Comparison of ENCODE assay signal across 19 cellular contexts in the genomic region with DNA sequence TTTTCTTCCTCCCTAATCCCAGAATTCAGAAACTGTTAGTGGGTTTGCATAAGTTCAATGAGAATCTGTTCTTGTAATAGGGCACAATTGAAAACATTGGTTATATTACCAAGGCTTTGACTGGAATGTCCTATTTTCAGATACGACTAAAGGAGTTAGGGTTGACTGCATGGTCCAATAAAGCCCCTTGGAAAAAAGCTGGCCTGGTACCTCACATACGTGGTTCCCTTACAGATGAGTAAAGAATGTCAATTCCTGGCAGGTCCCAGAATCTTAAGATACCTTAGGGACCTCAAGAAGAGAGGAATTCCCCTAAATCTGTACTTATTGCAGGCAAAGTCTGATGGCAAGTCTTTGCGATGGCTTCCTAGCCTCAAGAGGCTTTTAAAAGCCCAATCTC. TPM values are rescaled to one million over a fixed set of nuclear protein-coding genes. Genes with fewer than 3 reads are reported as not detected.
DNase-seq lines count a peak whose midpoint lies in the region; ATAC-seq, FAIRE-seq and TF ChIP-seq lines count a peak whose summit lies in the region.
"Had no signal": no experiment of that assay in that cellular context is flagged by ENCODE, and none has a peak within 500 bp of the region (broad histone marks: within the 10 kb centered on the region; RNA-seq: fewer than 3 reads in every experiment).

No MANE protein-coding gene starts in this region.

- no peak overlapping the region for H2BK5ac ChIP-seq in H1 (ENCODE audit: low read depth, low read length)

- POLR2A ChIA-PET in HCT116 (lab: Charles Lee): interaction anchor here (0.8 kb wide), 1 partner anchor 28 kb away, joined by 3 read pairs; no protein-coding TSS in a partner anchor
- POLR2A ChIA-PET in H1 (lab: Charles Lee; ENCODE audit: partially characterized antibody): interaction anchor here (0.6 to 1.3 kb wide), 5 partner anchors 11 to 422 kb away, joined by 3 to 6 read pairs (median 4); no protein-coding TSS in a partner anchor

- H3K79me1 ChIP-seq in H1 (ENCODE audit: low read depth, low read length): peaks cover 7% of the 10 kb centered on the region; the same call in 1 of the 2 replicates

- H3K36me3 Mint-ChIP-seq in Calu3 (ENCODE audit: insufficient read depth, unreplicated experiment) (peaks cover 90% of the 10 kb centered on the region), osteocyte (ENCODE audit: unreplicated experiment) (peaks cover 11% of the 10 kb centered on the region)

- H3K4me3 ChIP-seq in HCT116 (replicated peaks in 1 of 2; ENCODE audit: low read depth in 1 of 2, low read length in 2 of 2): no peak overlapping the region
- no peak overlapping the region for H3K4me3 ChIP-seq in H1 (ENCODE audit: extremely low read depth in 1 of 4, insufficient read depth in 2 of 4, low read depth in 3 of 4, low read length in 4 of 4)

- peaks cover 6 to 24% of the 10 kb centered on the region in 2 experiments for H3K36me3 ChIP-seq in HCT116 (ENCODE audit: control insufficient read depth in 1 of 2, insufficient read depth in 2 of 2, low read length in 2 of 2)
- H3K36me3 ChIP-seq in H1 (ENCODE audit: control insufficient read depth in 2 of 4, insufficient read depth in 4 of 4, low read length in 3 of 4): peaks cover 0 to 14% (median 0%) of the 10 kb centered on the region in 4 experiments; a peak in 2 of 8 replicates

- no peak overlapping the region for H2AK5ac ChIP-seq in H1 (ENCODE audit: low read depth, low read length)

- TF ChIP-seq CTCF in Calu3 (IDR thresholded peaks at IDR 0.05; ENCODE audit: unreplicated experiment): no peak
- no peak for TF ChIP-seq CTCF in HCT116 (IDR thresholded peaks at IDR 0.05 in 2 of 3, conservative IDR thresholded peaks at IDR 0.05 in 1 of 3; ENCODE audit: borderline replicate concordance in 1 of 3, insufficient read depth in 1 of 3, low read depth in 2 of 3, low read length in 2 of 3)
- no peak for TF ChIP-seq CTCF in H1 (IDR thresholded peaks at IDR 0.05; ENCODE audit: control extremely low read depth in 1 of 3, insufficient read depth in 1 of 3, low read depth in 1 of 3, low read length in 3 of 3)
- TF ChIP-seq CTCF in osteocyte (IDR thresholded peaks at IDR 0.05): no peak

- no peak overlapping the region for H3K4ac ChIP-seq in H1 (replicated peaks; ENCODE audit: insufficient read length, low read depth, low read length)

- H2BK20ac ChIP-seq in H1 (ENCODE audit: low read length): no peak overlapping the region

- no peak overlapping the region for H4K91ac ChIP-seq in H1 (replicated peaks; ENCODE audit: insufficient read length, low read length)

- H2BK12ac ChIP-seq in H1 (ENCODE audit: low read depth, low read length): no peak overlapping the region

- BruUV-seq in Calu3 (replicated peaks; lab: Mats Ljungman, UMichigan) (no TSS peak), HCT116 (replicated peaks; lab: Mats Ljungman, UMichigan) (no TSS peak)

- H3K4me3 Mint-ChIP-seq in Calu3 (ENCODE audit: low read depth, unreplicated experiment) (no peak overlapping the region), osteocyte (ENCODE audit: unreplicated experiment) (no peak overlapping the region)

- H3K27ac Mint-ChIP-seq in Calu3 (ENCODE audit: unreplicated experiment) (peak overlapping the region; percentile 7), osteocyte (ENCODE audit: unreplicated experiment) (peak overlapping the region; percentile 38)

- intact Hi-C loops in Calu3 (cut with micrococcal nuclease; ENCODE audit: unreplicated experiment) (no loop called here), HCT116 (cut with micrococcal nuclease) (no loop called here)

- H3K18ac ChIP-seq in H1 (ENCODE audit: extremely low read depth, low read length): no peak overlapping the region

- H3K4me2 ChIP-seq in HCT116 (ENCODE audit: low read length): no peak overlapping the region
- no peak overlapping the region for H3K4me2 ChIP-seq in H1 (ENCODE audit: insufficient read depth in 1 of 2, low read depth in 2 of 2, low read length in 2 of 2)

- ATAC-seq in HCT116: no peak
- no peak for ATAC-seq in HG02981 (IDR thresholded peaks at IDR 0.05; ENCODE audit: unreplicated experiment)
- no peak for ATAC-seq in stimulated activated naive CD8-positive, alpha-beta T cell treated with anti-CD3 and anti-CD28 coated beads, Interleukin-15, Interleukin-2, amounts not matched to agents 100 U/mL and 50 U/mL, for 24 hours
- no peak for ATAC-seq in GM21515 (IDR thresholded peaks at IDR 0.05; ENCODE audit: unreplicated experiment)

- no peak overlapping the region for H3K23ac ChIP-seq in H1 (ENCODE audit: insufficient read length)

- CTCF ChIA-PET in Calu3 (lab: Charles Lee): interaction anchor here (0.7 kb wide), 1 partner anchor 56 kb away, joined by 3 read pairs; no protein-coding TSS in a partner anchor
- CTCF ChIA-PET in HCT116 (lab: Charles Lee): no interaction called here
- CTCF ChIA-PET in H1 (lab: Charles Lee; ENCODE audit: partially characterized antibody): interaction anchor here (1.2 kb wide), 1 partner anchor 9 kb away, joined by 3 read pairs; no protein-coding TSS in a partner anchor

- RAD21 ChIA-PET in HCT116 (lab: Charles Lee; ENCODE audit: low non-redundant PET in 1 of 2, low total read pairs in 2 of 2, uncharacterized antibody in 2 of 2, unreplicated experiment in 2 of 2): no interaction called here

- H3K9ac ChIP-seq in HCT116 (ENCODE audit: low read length): no peak overlapping the region
- no peak overlapping the region for H3K9ac ChIP-seq in H1 (replicated peaks in 1 of 4; ENCODE audit: extremely low read depth in 1 of 4, low read depth in 3 of 4, low read length in 3 of 4)

- H2BK120ac ChIP-seq in H1 (replicated peaks; ENCODE audit: low read depth, low read length): no peak overlapping the region

- H3K27me3 ChIP-seq in HCT116 (ENCODE audit: insufficient read depth, low read length) (no peaks in the 10 kb centered on the region), H1 (replicated peaks in 1 of 4; ENCODE audit: control insufficient read depth in 3 of 4, extremely low read depth in 1 of 4, insufficient read depth in 3 of 4, low read length in 3 of 4) (no peaks in the 10 kb centered on the region)
- H3K27me3 ChIP-seq: BE2C had no signal

- H3K27ac ChIP-seq in HCT116 (ENCODE audit: low read depth, low read length) (no peak overlapping the region), H1 (ENCODE audit: low read depth, low read length) (no peak overlapping the region)

- H2AFZ ChIP-seq in HCT116 (ENCODE audit: low read depth, low read length, poor library complexity, severe bottlenecking) (no peak overlapping the region), H1 (ENCODE audit: low read length) (no peak overlapping the region)

- DNase-seq in Calu3 (no peak), HCT116 (ENCODE audit: low read depth, low spot score) (no peak), H1 (ENCODE audit: low read depth in 1 of 2, low spot score in 2 of 2) (no peak), osteocyte (ENCODE audit: extremely low spot score, unreplicated experiment) (no peak)
- DNase-seq in stimulated activated naive CD8-positive, alpha-beta T cell treated with anti-CD3 and anti-CD28 coated beads, Interleukin-15, Interleukin-2, amounts not matched to agents 100 U/mL and 50 U/mL, for 24 hours: no peak
- DNase-seq: DND-41, KG1, NCI-H1436, NCI-H2029, NCI-H510A, NCI-H82, Right ventricle myocardium superior had no signal

- H3K9me3 Mint-ChIP-seq in Calu3 (ENCODE audit: low read depth, unreplicated experiment) (no peaks in the 10 kb centered on the region), osteocyte (ENCODE audit: unreplicated experiment) (no peaks in the 10 kb centered on the region)

- WGBS in H1 (ENCODE audit: extremely low coverage in 1 of 2, insufficient coverage in 1 of 2, insufficient read length in 1 of 2, insufficient replicate concordance in 2 of 2, low coverage in 1 of 2, low lambda C conversion rate in 2 of 2, missing lambda C conversion rate in 1 of 2), 2 experiments: 91% methylated on average over 3 of the region's 3 CpGs; no CpG with 5 or more reads in 1 of the 2 experiments

- H3K79me2 ChIP-seq in HCT116 (ENCODE audit: insufficient read depth, low read length): peaks cover 21% of the 10 kb centered on the region
- peaks cover 0 to 4% of the 10 kb centered on the region in 2 experiments; a peak in 1 of 4 replicates for H3K79me2 ChIP-seq in H1 (ENCODE audit: control insufficient read depth in 1 of 2, insufficient read depth in 2 of 2, low read length in 2 of 2)

- H3K9me3 ChIP-seq in HCT116 (ENCODE audit: control insufficient read depth in 1 of 2, insufficient read depth in 1 of 2, low read depth in 1 of 2, low read length in 2 of 2) (peaks cover 5 to 7% of the 10 kb centered on the region in 2 experiments; a peak in 2 of 4 replicates), H1 (ENCODE audit: insufficient read depth in 2 of 2, low read depth in 1 of 2, low read length in 1 of 2) (no peaks in the 10 kb centered on the region)

- no peak for TF ChIP-seq RAD21 in HCT116 (IDR thresholded peaks at IDR 0.05; ENCODE audit: low read depth)
- TF ChIP-seq RAD21 in H1 (IDR thresholded peaks at IDR 0.05 in 1 of 2, conservative IDR thresholded peaks at IDR 0.05 in 1 of 2; ENCODE audit: low read depth in 2 of 2, low read length in 2 of 2): no peak

- H4K5ac ChIP-seq in H1 (ENCODE audit: insufficient read length, low read depth, low read length): no peak overlapping the region

- H4K20me1 ChIP-seq in HCT116 (ENCODE audit: insufficient read depth): no peaks in the 10 kb centered on the region
- peaks cover 3 to 14% of the 10 kb centered on the region in 2 experiments for H4K20me1 ChIP-seq in H1 (replicated peaks in 1 of 2; ENCODE audit: control insufficient read depth in 1 of 2, insufficient read depth in 2 of 2, low read length in 2 of 2)

- no peak for FAIRE-seq in H1 (lab: Jason Lieb, UNC)
- FAIRE-seq: G401.6, GM12891, H54 had no signal

- no peak overlapping the region for H3K14ac ChIP-seq in H1 (ENCODE audit: insufficient read length)

- H4K8ac ChIP-seq in H1 (ENCODE audit: extremely low read depth, insufficient read depth, low read length): no peak overlapping the region

- no peaks in the 10 kb centered on the region for H3K9me2 ChIP-seq in HCT116 (ENCODE audit: insufficient read depth)

- H3K27me3 Mint-ChIP-seq in Calu3 (ENCODE audit: unreplicated experiment): no peaks in the 10 kb centered on the region
- H3K27me3 Mint-ChIP-seq in osteocyte (ENCODE audit: unreplicated experiment): no peaks in the 10 kb centered on the region

- peaks cover 7% of the 10 kb centered on the region; the same call in 1 of the 2 replicates for H3K23me2 ChIP-seq in H1 (ENCODE audit: low read depth, low read length)

- peaks cover 8 to 33% of the 10 kb centered on the region in 2 experiments; a peak in 3 of 4 replicates for H3K4me1 ChIP-seq in HCT116 (ENCODE audit: control insufficient read depth in 1 of 2, insufficient read depth in 2 of 2, low read length in 2 of 2)
- peaks cover 0 to 10% (median 3%) of the 10 kb centered on the region in 4 experiments; a peak in 3 of 7 replicates for H3K4me1 ChIP-seq in H1 (replicated peaks in 1 of 4; ENCODE audit: control insufficient read depth in 3 of 4, insufficient read depth in 4 of 4, low read length in 3 of 4)
- H3K4me1 ChIP-seq: BE2C had no signal

- H3K56ac ChIP-seq in H1 (replicated peaks; ENCODE audit: insufficient read length, low read depth, low read length): no peak overlapping the region

- TF ChIP-seq EP300 in H1 (IDR thresholded peaks at IDR 0.05; ENCODE audit: borderline replicate concordance in 1 of 2, low read depth in 2 of 2, low read length in 2 of 2): no peak

- TF ChIP-seq POLR2A in HCT116 (IDR thresholded peaks at IDR 0.05; ENCODE audit: borderline replicate concordance, extremely low read depth, insufficient read depth, insufficient read length): no peak
- no peak; a peak in 1 of 3 replicates for TF ChIP-seq POLR2A in H1 (IDR thresholded peaks at IDR 0.05; ENCODE audit: control extremely low read depth in 1 of 2, low read depth in 2 of 2, low read length in 2 of 2)

- H2BK15ac ChIP-seq in H1 (ENCODE audit: low read length): no peak overlapping the region

- H3K4me1 Mint-ChIP-seq in Calu3 (ENCODE audit: low read depth, unreplicated experiment) (peaks cover 18% of the 10 kb centered on the region), osteocyte (ENCODE audit: unreplicated experiment) (peaks cover 9% of the 10 kb centered on the region)

RNA-seq across cellular contexts. Expression of a gene that starts 4.6 kb away (rescaled TPM):
- 517 and 545 TPM in 2 replicates for total RNA-seq in Calu3 (2022)
- 346 TPM for total RNA-seq in HCT116 (2021; ENCODE audit: unreplicated experiment)
- 308 and 356 TPM in 2 replicates for polyA plus RNA-seq in HCT116 (2012)
- 125 and 138 TPM in 2 replicates for total RNA-seq in H1 (2021; fragmentation: NEBNext Ultra II Directional; extraction: Animal tissue kit (Norgen Biotek cat#: 25700))
- 30.5 and 49.9 TPM in 2 replicates for polyA plus RNA-seq in H1 (2011; rRNA removed)
- polyA plus RNA-seq in H1 (2011; cell fraction: cytosol; rRNA removed): 13.6 TPM
- polyA plus RNA-seq in H1 (2011; cell fraction: nucleus; rRNA removed): 40.2 TPM
- polyA plus RNA-seq in H1 (2012, experiment 1 of 2): 38.8 to 127 TPM (median 112 TPM) in 4 replicates
- 66.7 TPM for polyA plus RNA-seq in H1 (2012, experiment 2 of 2)
- 147 TPM for polyA plus RNA-seq in H1 (2013, experiment 1 of 2)
- 151 TPM for polyA plus RNA-seq in H1 (2013, experiment 2 of 2)
- 2.8 and 4.9 TPM in 2 replicates for polyA minus RNA-seq in H1 (2011; rRNA and poly(A)+ RNA removed)
- 109 TPM for polyA minus RNA-seq in H1 (2011; cell fraction: cytosol; rRNA and poly(A)+ RNA removed)
- 58.7 TPM for polyA minus RNA-seq in H1 (2011; cell fraction: nucleus; rRNA and poly(A)+ RNA removed)
- 220 and 239 TPM in 2 replicates for total RNA-seq in osteocyte

RNA-seq across cellular contexts. Expression of a gene that starts 12.0 kb away (rescaled TPM):
- total RNA-seq in Calu3 (2022) (15.9 and 22.5 TPM in 2 replicates), HCT116 (2021; ENCODE audit: unreplicated experiment) (6.7 TPM), osteocyte (0.13 TPM in 1 of 2 replicates, not detected in the other)
- polyA plus RNA-seq in HCT116 (2012): 7.2 and 8.0 TPM in 2 replicates
- total RNA-seq in H1 (2021; fragmentation: NEBNext Ultra II Directional; extraction: Animal tissue kit (Norgen Biotek cat#: 25700)): 0.17 and 0.19 TPM in 2 replicates
- 0.12 and 0.30 TPM in 2 replicates for polyA plus RNA-seq in H1 (2011; rRNA removed)
- polyA plus RNA-seq in H1 (2011; cell fraction: cytosol; rRNA removed): 0.27 TPM
- 0.67 TPM for polyA plus RNA-seq in H1 (2011; cell fraction: nucleus; rRNA removed)
- polyA plus RNA-seq in H1 (2012, experiment 1 of 2): 0.32 to 0.41 TPM (median 0.40 TPM) in 4 replicates
- polyA plus RNA-seq in H1 (2012, experiment 2 of 2): 0.25 TPM
- polyA plus RNA-seq in H1 (2013, experiment 1 of 2): 0.08 TPM
- polyA plus RNA-seq in H1 (2013, experiment 2 of 2): 0.07 TPM
- polyA minus RNA-seq in H1 (2011; rRNA and poly(A)+ RNA removed): 0.12 TPM in 1 of 2 replicates, not detected in the other
- 0.37 TPM for polyA minus RNA-seq in H1 (2011; cell fraction: cytosol; rRNA and poly(A)+ RNA removed)
- polyA minus RNA-seq in H1 (2011; cell fraction: nucleus; rRNA and poly(A)+ RNA removed): 0.20 TPM

RNA-seq across cellular contexts. Expression of a gene that starts 22.4 kb away (rescaled TPM):
- total RNA-seq in Calu3 (2022): not detected in 2 replicates
- 3.2 TPM for total RNA-seq in HCT116 (2021; ENCODE audit: unreplicated experiment)
- polyA plus RNA-seq in HCT116 (2012): 1.8 and 2.5 TPM in 2 replicates
- total RNA-seq in H1 (2021; fragmentation: NEBNext Ultra II Directional; extraction: Animal tissue kit (Norgen Biotek cat#: 25700)): 0.29 and 0.76 TPM in 2 replicates
- polyA plus RNA-seq in H1 (2011; rRNA removed): 0.39 and 0.66 TPM in 2 replicates
- 0.36 TPM for polyA plus RNA-seq in H1 (2011; cell fraction: cytosol; rRNA removed)
- 2.9 TPM for polyA plus RNA-seq in H1 (2011; cell fraction: nucleus; rRNA removed)
- polyA plus RNA-seq in H1 (2012, experiment 1 of 2): 0.23 to 0.46 TPM (median 0.39 TPM) in 4 replicates
- polyA plus RNA-seq in H1 (2012, experiment 2 of 2): 0.10 TPM
- polyA plus RNA-seq in H1 (2013, experiment 1 of 2): 0.28 TPM
- 0.15 TPM for polyA plus RNA-seq in H1 (2013, experiment 2 of 2)
- 0.10 TPM in 1 of 2 replicates, not detected in the other for polyA minus RNA-seq in H1 (2011; rRNA and poly(A)+ RNA removed)
- not detected for polyA minus RNA-seq in H1 (2011; cell fraction: cytosol; rRNA and poly(A)+ RNA removed)
- 0.50 TPM for polyA minus RNA-seq in H1 (2011; cell fraction: nucleus; rRNA and poly(A)+ RNA removed)
- not detected in 2 replicates for total RNA-seq in osteocyte
- total RNA-seq: Right ventricle myocardium superior; T-helper 1 cell treated with Interleukin-12 subunit alpha and Interleukin-12 subunit beta and Interleukin-4 antibody, amounts not matched to agents 30 ng/mL and 1 ng/mL, for 36 hours had no signal

RNA-seq across cellular contexts. Expression of a gene that starts 26.3 kb away (rescaled TPM):
- total RNA-seq in Calu3 (2022): 359 and 393 TPM in 2 replicates
- total RNA-seq in HCT116 (2021; ENCODE audit: unreplicated experiment): 454 TPM
- polyA plus RNA-seq in HCT116 (2012): 682 and 834 TPM in 2 replicates
- 25.8 and 27.9 TPM in 2 replicates for total RNA-seq in H1 (2021; fragmentation: NEBNext Ultra II Directional; extraction: Animal tissue kit (Norgen Biotek cat#: 25700))
- polyA plus RNA-seq in H1 (2011; rRNA removed): 7.4 and 17.5 TPM in 2 replicates
- 15.5 TPM for polyA plus RNA-seq in H1 (2011; cell fraction: cytosol; rRNA removed)
- 33.5 TPM for polyA plus RNA-seq in H1 (2011; cell fraction: nucleus; rRNA removed)
- polyA plus RNA-seq in H1 (2012, experiment 1 of 2): 25.2 to 45.3 TPM (median 39.3 TPM) in 4 replicates
- 22.6 TPM for polyA plus RNA-seq in H1 (2012, experiment 2 of 2)
- polyA plus RNA-seq in H1 (2013, experiment 1 of 2): 26.8 TPM
- 25.5 TPM for polyA plus RNA-seq in H1 (2013, experiment 2 of 2)
- 6.0 and 11.9 TPM in 2 replicates for polyA minus RNA-seq in H1 (2011; rRNA and poly(A)+ RNA removed)
- 20.6 TPM for polyA minus RNA-seq in H1 (2011; cell fraction: cytosol; rRNA and poly(A)+ RNA removed)
- 13.6 TPM for polyA minus RNA-seq in H1 (2011; cell fraction: nucleus; rRNA and poly(A)+ RNA removed)
- 0.56 and 0.68 TPM in 2 replicates for total RNA-seq in osteocyte

RNA-seq across cellular contexts. Expression of a gene that starts 28.8 kb away (rescaled TPM):
- total RNA-seq in Calu3 (2022) (0.24 TPM in 1 of 2 replicates, not detected in the other), HCT116 (2021; ENCODE audit: unreplicated experiment) (5.5 TPM), osteocyte (0.13 and 0.34 TPM in 2 replicates)
- polyA plus RNA-seq in HCT116 (2012): 3.1 TPM in 2 replicates
- 2.5 and 2.6 TPM in 2 replicates for total RNA-seq in H1 (2021; fragmentation: NEBNext Ultra II Directional; extraction: Animal tissue kit (Norgen Biotek cat#: 25700))
- polyA plus RNA-seq in H1 (2011; rRNA removed): 8.8 and 13.5 TPM in 2 replicates
- polyA plus RNA-seq in H1 (2011; cell fraction: cytosol; rRNA removed): 9.1 TPM
- 17.7 TPM for polyA plus RNA-seq in H1 (2011; cell fraction: nucleus; rRNA removed)
- polyA plus RNA-seq in H1 (2012, experiment 1 of 2): 2.1 to 3.9 TPM (median 3.5 TPM) in 4 replicates
- polyA plus RNA-seq in H1 (2012, experiment 2 of 2): 3.5 TPM
- 3.0 TPM for polyA plus RNA-seq in H1 (2013, experiment 1 of 2)
- 2.8 TPM for polyA plus RNA-seq in H1 (2013, experiment 2 of 2)
- polyA minus RNA-seq in H1 (2011; rRNA and poly(A)+ RNA removed): 2.3 and 2.5 TPM in 2 replicates
- 4.5 TPM for polyA minus RNA-seq in H1 (2011; cell fraction: cytosol; rRNA and poly(A)+ RNA removed)
- polyA minus RNA-seq in H1 (2011; cell fraction: nucleus; rRNA and poly(A)+ RNA removed): 7.0 TPM
